Comparison of ENCODE assay signal across 22 cellular contexts in genomic region chr2:73902284-73902683, GRCh38. TPM values are rescaled to one million over a fixed set of nuclear protein-coding genes. Genes with fewer than 3 reads are reported as not detected.
"Had no signal": no experiment of that assay in that cellular context is flagged by ENCODE, and none has a peak within 500 bp of the region (broad histone marks: within the 10 kb centered on the region; RNA-seq: fewer than 3 reads in every experiment).

No MANE protein-coding gene starts in this region.

- H3K9me3 ChIP-seq: SJSA1 had no signal

- ATAC-seq: activated T-helper 17 cell treated with anti-CD3 and anti-CD28 coated beads, Interleukin-2, amount 50 U/mL, for 72 hours; SK-N-SH treated with all-trans-retinoic acid at 6 μM for 48 hours; WTC11 had no signal

- H3K4me1 ChIP-seq: SJSA1 had no signal

- DNase-seq: activated CD4-positive, alpha-beta T cell treated with anti-CD3 and anti-CD28 coated beads for 48 hours; activated CD4-positive, alpha-beta T cell treated with anti-CD3 and anti-CD28 coated beads, Interleukin-2, amount 50 U/mL, for 4 hours; activated CD4-positive, CD25-positive, alpha-beta regulatory T cell treated with anti-CD3 and anti-CD28 coated beads, Interleukin-2, amount 50 U/mL, for 72 hours; activated gamma-delta T cell; activated naive CD4-positive, alpha-beta T cell treated with anti-CD3 and anti-CD28 coated beads for 36 hours; activated T-cell treated with anti-CD3 and anti-CD28 coated beads for 4 hours; activated T-cell treated with anti-CD3 and anti-CD28 coated beads, Interleukin-2, amount 50 U/mL, for 48 hours; amygdala; Kasumi-1; KBM-7; NCI-H1105 treated with DMSO at 0.1 percent for 48 hours; NCI-H146; NCI-H187 treated with DMSO at 0.1 percent for 48 hours; NCI-H2081 treated with DMSO at 0.1 percent for 48 hours; NCI-H446; SHP77; T-helper 9 cell had no signal

- H3K36me3 ChIP-seq: cardiac muscle cell had no signal

- H3K27ac ChIP-seq: cardiac muscle cell, SJSA1 had no signal

- H3K4me3 ChIP-seq: cardiac muscle cell, SJSA1 had no signal

- H3K27me3 ChIP-seq: cardiac muscle cell, SJSA1 had no signal

RNA-seq across cellular contexts. Expression of gene ACTG2, which starts 9.5 kb away (rescaled TPM):
- total RNA-seq: activated naive CD4-positive, alpha-beta T cell treated with anti-CD3 and anti-CD28 coated beads for 36 hours; activated T-helper 17 cell treated with anti-CD3 and anti-CD28 coated beads, Interleukin-2, amount 50 U/mL, for 72 hours had no signal
